22 cellular contexts compared by ENCODE assay signal in genomic region chr15:65381445-65382145, GRCh38. TPM values are rescaled to one million over a fixed set of nuclear protein-coding genes. Genes with fewer than 3 reads are reported as not detected.
"Had no signal": no experiment of that assay in that cellular context is flagged by ENCODE, and none has a peak within 500 bp of the region (broad histone marks: within the 10 kb centered on the region; RNA-seq: fewer than 3 reads in every experiment).

No MANE protein-coding gene starts in this region.

- H3K36me3 ChIP-seq: MG63, SJSA1 had no signal

- H3K4me3 ChIP-seq: MG63, SJSA1, SK-N-MC had no signal

- ATAC-seq: HepG2 had no signal

- H3K27ac ChIP-seq: SJSA1, SK-N-MC had no signal

- H3K9me3 ChIP-seq: MG63, SJSA1 had no signal

- DNase-seq: IMR-90, Karpas-422, KG1, MG63, NCI-H1092 treated with DMSO at 0.1 percent for 48 hours, NCI-H1436, NCI-H1694 treated with DMSO at 0.1 percent for 48 hours, NCI-H1930, NCI-H2081, NCI-H2107, NCI-H226, NCI-H446, NCI-H510A, NCI-H524 treated with DMSO at 0.1 percent for 48 hours, NCI-H69, NCI-H774, Right ventricle myocardium superior, RPMI8226, SIG-M5 had no signal

RNA-seq across cellular contexts. Expression of gene IGDCC3, which starts 3.8 kb away (rescaled TPM):
- total RNA-seq: SJSA1 had no signal
